Comparison of ENCODE assay signal across 11 cellular contexts in genomic region chr15:40091861-40092415, GRCh38. TPM values are rescaled to one million over a fixed set of nuclear protein-coding genes. Genes with fewer than 3 reads are reported as not detected.
A peak's percentile ranks its signal among the peaks of the same experiment; 100 is the strongest.
DNase-seq lines count a peak whose midpoint lies in the region; ATAC-seq and TF ChIP-seq lines count a peak whose summit lies in the region.
"Had no signal": no experiment of that assay in that cellular context is flagged by ENCODE, and none has a peak within 500 bp of the region (broad histone marks: within the 10 kb centered on the region; RNA-seq: fewer than 3 reads in every experiment).

No MANE protein-coding gene starts in this region.

- H3F3A ChIP-seq in SK-N-SH (replicated peaks; ENCODE audit: insufficient read depth), result no peaks in the 10 kb centered on the region

- H4K20me1 ChIP-seq in SK-N-SH (ENCODE audit: insufficient read depth), result no peaks in the 10 kb centered on the region

- H3K27ac ChIP-seq in SK-N-SH (ENCODE audit: low read depth in 2 of 2, low read length in 1 of 2) (peak overlapping the region; percentile 13 to 76; a peak in 3 of 4 replicates), left ventricle myocardium inferior (replicated peaks) (peak overlapping the region; percentile 86), psoas muscle (peak overlapping the region; percentile 77)

- ATAC-seq in psoas muscle, result no peak
- no peak for ATAC-seq in GM19452 (IDR thresholded peaks at IDR 0.05; ENCODE audit: unreplicated experiment)
- no peak for ATAC-seq in GM19324 (IDR thresholded peaks at IDR 0.05; ENCODE audit: low FRiP score, unreplicated experiment)
- ATAC-seq: activated CD8-positive, alpha-beta memory T cell treated with anti-CD3 and anti-CD28 coated beads, Interleukin-2, amount 10 ng/mL, durations not matched to agents 7 days and 5 days; natural killer cell treated with Interleukin-12 subunit alpha and Interleukin-12 subunit beta and Interleukin-15 and Interleukin-18, amount 100 ng/mL, for 72 hours had no signal

- TF ChIP-seq RAD21 in SK-N-SH (IDR thresholded peaks at IDR 0.05; ENCODE audit: low read length), result no peak

- CTCF ChIA-PET in SK-N-SH (lab: Yijun Ruan, JAX), result interaction anchor here (1.9 to 14.1 kb wide), 2 partner anchors 12 to 17 kb away, joined by 6 to 137 read pairs; partner anchors contain the start of gene BMF

- H3K9me3 ChIP-seq in SK-N-SH (no peaks in the 10 kb centered on the region), left ventricle myocardium inferior (replicated peaks) (no peaks in the 10 kb centered on the region), psoas muscle (no peaks in the 10 kb centered on the region)
- H3K9me3 ChIP-seq: breast epithelium had no signal

- no peaks in the 10 kb centered on the region for H3K9me3 Mint-ChIP-seq in HFFc6
- H3K9me3 Mint-ChIP-seq: natural killer cell treated with Interleukin-12 subunit alpha and Interleukin-12 subunit beta and Interleukin-15 and Interleukin-18, amount 100 ng/mL, for 72 hours had no signal

- H3K27ac Mint-ChIP-seq in HFFc6, result peak overlapping the region; percentile 67; the same call in 1 of the 2 replicates
- H3K27ac Mint-ChIP-seq: activated CD8-positive, alpha-beta memory T cell treated with anti-CD3 and anti-CD28 coated beads, Interleukin-2, amount 10 ng/mL, durations not matched to agents 7 days and 5 days; natural killer cell treated with Interleukin-12 subunit alpha and Interleukin-12 subunit beta and Interleukin-15 and Interleukin-18, amount 100 ng/mL, for 72 hours had no signal

- no peaks in the 10 kb centered on the region for H3K27me3 Mint-ChIP-seq in HFFc6 (ENCODE audit: insufficient read depth)
- H3K27me3 Mint-ChIP-seq: activated CD8-positive, alpha-beta memory T cell treated with anti-CD3 and anti-CD28 coated beads, Interleukin-2, amount 10 ng/mL, durations not matched to agents 7 days and 5 days; natural killer cell treated with Interleukin-12 subunit alpha and Interleukin-12 subunit beta and Interleukin-15 and Interleukin-18, amount 100 ng/mL, for 72 hours had no signal

- no peak overlapping the region for H3K4me3 ChIP-seq in SK-N-SH (ENCODE audit: low read depth in 2 of 2, low read length in 1 of 2)
- peak overlapping the region; percentile 33 for H3K4me3 ChIP-seq in left ventricle myocardium inferior
- H3K4me3 ChIP-seq in psoas muscle, result no peak overlapping the region

- H3K27me3 ChIP-seq in SK-N-SH (ENCODE audit: insufficient read depth) (no peaks in the 10 kb centered on the region), left ventricle myocardium inferior (ENCODE audit: low read depth) (no peaks in the 10 kb centered on the region), psoas muscle (ENCODE audit: insufficient read depth in 3 of 3, low read length in 2 of 3) (no peaks in the 10 kb centered on the region)
- H3K27me3 ChIP-seq: breast epithelium had no signal

- 39% methylated on average over 7 of the region's 7 CpGs for WGBS in SK-N-SH (ENCODE audit: low lambda C conversion rate)
- 27 to 40% (median 31%) methylated on average over 7 of the region's 7 CpGs for WGBS in psoas muscle, 3 donors

- peak overlapping the region; percentile 45; the same call in 1 of the 2 replicates for H3K4me3 Mint-ChIP-seq in HFFc6
- H3K4me3 Mint-ChIP-seq: activated CD8-positive, alpha-beta memory T cell treated with anti-CD3 and anti-CD28 coated beads, Interleukin-2, amount 10 ng/mL, durations not matched to agents 7 days and 5 days; natural killer cell treated with Interleukin-12 subunit alpha and Interleukin-12 subunit beta and Interleukin-15 and Interleukin-18, amount 100 ng/mL, for 72 hours had no signal

- intact Hi-C loops in left ventricle myocardium inferior (cut with micrococcal nuclease), result no loop called here
- intact Hi-C loops in psoas muscle (cut with DNase I), result no loop called here

- POLR2A ChIA-PET in SK-N-SH (lab: Yijun Ruan, JAX), result no interaction called here

- peak overlapping the region; percentile 43; the same call in 1 of the 2 replicates for H3K4me2 ChIP-seq in SK-N-SH

- DNase-seq in HFFc6 (no peak), SK-N-SH (no peak), left ventricle myocardium inferior (no peak), psoas muscle (no peak), OCI-M2 (lab: John Stamatoyannopoulos, UW; ENCODE audit: unreplicated experiment) (no peak), midbrain (lab: John Stamatoyannopoulos, UW) (no peak)
- DNase-seq: activated CD8-positive, alpha-beta memory T cell treated with anti-CD3 and anti-CD28 coated beads, Interleukin-2, amount 10 ng/mL, durations not matched to agents 7 days and 5 days had no signal

- H3K36me3 ChIP-seq in SK-N-SH (replicated peaks in 1 of 2; ENCODE audit: control insufficient read depth in 1 of 2, insufficient read depth in 2 of 2, low read length in 1 of 2) (no peaks in the 10 kb centered on the region), left ventricle myocardium inferior (peaks cover 6% of the 10 kb centered on the region), psoas muscle (ENCODE audit: insufficient read depth in 1 of 2, low read depth in 1 of 2) (peaks cover 0 to 19% of the 10 kb centered on the region in 2 donors)
- H3K36me3 ChIP-seq: breast epithelium had no signal

- H3K4me1 Mint-ChIP-seq in HFFc6 (ENCODE audit: low read depth), result peaks cover 54% of the 10 kb centered on the region

- H2AFZ ChIP-seq in SK-N-SH (ENCODE audit: low read depth), result no peak overlapping the region

- no peak; a peak in 1 of 4 replicates for TF ChIP-seq EP300 in SK-N-SH (IDR thresholded peaks at IDR 0.05; ENCODE audit: borderline replicate concordance in 1 of 2, low read depth in 1 of 2, low read length in 1 of 2)

- no peak overlapping the region for H3K9ac ChIP-seq in SK-N-SH

- no peaks in the 10 kb centered on the region for H3K9me2 ChIP-seq in SK-N-SH

- peaks cover 35 to 79% of the 10 kb centered on the region in 2 experiments for H3K4me1 ChIP-seq in SK-N-SH (ENCODE audit: control insufficient read depth in 1 of 2, insufficient read depth in 2 of 2, low read depth in 1 of 2, low read length in 1 of 2)
- H3K4me1 ChIP-seq in left ventricle myocardium inferior, result peaks cover 84% of the 10 kb centered on the region
- peaks cover 92% of the 10 kb centered on the region for H3K4me1 ChIP-seq in psoas muscle

- no peaks in the 10 kb centered on the region for H3K36me3 Mint-ChIP-seq in HFFc6 (ENCODE audit: low read depth)
- H3K36me3 Mint-ChIP-seq: activated CD8-positive, alpha-beta memory T cell treated with anti-CD3 and anti-CD28 coated beads, Interleukin-2, amount 10 ng/mL, durations not matched to agents 7 days and 5 days; natural killer cell treated with Interleukin-12 subunit alpha and Interleukin-12 subunit beta and Interleukin-15 and Interleukin-18, amount 100 ng/mL, for 72 hours had no signal

- no peaks in the 10 kb centered on the region for H3K79me2 ChIP-seq in SK-N-SH (ENCODE audit: insufficient read depth)

- TF ChIP-seq CTCF in HFFc6 (IDR thresholded peaks at IDR 0.05) (no peak), SK-N-SH (IDR thresholded peaks at IDR 0.05) (no peak), left ventricle myocardium inferior (IDR thresholded peaks at IDR 0.05; ENCODE audit: borderline replicate concordance) (no peak), psoas muscle (IDR thresholded peaks at IDR 0.05) (no peak)

TF ChIP-seq in SK-N-SH, 30 proteins besides CTCF, POLR2A, EP300 and RAD21 (continues in another document):
- TF ChIP-seq TCF12 (IDR thresholded peaks at IDR 0.05) (no peak), RXRA (IDR thresholded peaks at IDR 0.05; ENCODE audit: borderline replicate concordance, low read depth) (no peak), SMC3 (IDR thresholded peaks at IDR 0.05; ENCODE audit: low read depth, low read length) (no peak), EZH2phosphoT487 (IDR thresholded peaks at IDR 0.05; ENCODE audit: borderline replicate concordance, low read depth) (no peak), RCOR1 (IDR thresholded peaks at IDR 0.05; ENCODE audit: low read length) (no peak), FOSL2 (IDR thresholded peaks at IDR 0.05; ENCODE audit: borderline replicate concordance, low read depth) (no peak), USF1 (IDR thresholded peaks at IDR 0.05; ENCODE audit: borderline replicate concordance, low read depth) (no peak), IRF3 (IDR thresholded peaks at IDR 0.05; ENCODE audit: low read depth, low read length) (no peak), GABPA (IDR thresholded peaks at IDR 0.05; ENCODE audit: low read depth) (no peak), POLR2AphosphoS5 (IDR thresholded peaks at IDR 0.05; ENCODE audit: low read depth, low read length) (no peak), TAF1 (IDR thresholded peaks at IDR 0.05; ENCODE audit: borderline replicate concordance, low read depth, low read length) (no peak), MEF2A (IDR thresholded peaks at IDR 0.05; ENCODE audit: borderline replicate concordance, low read depth) (no peak)

RNA-seq across cellular contexts. Expression of gene BMF, which starts 16.7 kb away (rescaled TPM):
- total RNA-seq in HFFc6 (2021; fragmentation: NEBNext Ultra II Directional; extraction: Animal tissue kit (Norgen Biotek cat#: 25700)), result 1 to 10 TPM in 2 of 6 experiments, under 1 TPM in 4; 0.57 to 1.2 (median 0.81) TPM
- 0.72 and 1.0 TPM in 2 replicates for polyA plus RNA-seq in SK-N-SH (2012; rRNA removed)
- polyA plus RNA-seq in SK-N-SH (2012; cell fraction: cytosol; rRNA removed), result 0.58 and 0.64 TPM in 2 replicates
- 2.2 and 2.5 TPM in 2 replicates for polyA plus RNA-seq in SK-N-SH (2012; cell fraction: nucleus; rRNA removed)
- 3.1 TPM for total RNA-seq in left ventricle myocardium inferior
- 1 to 10 TPM; 1.5 to 5.9 (median 3.7) TPM for total RNA-seq in psoas muscle
- polyA plus RNA-seq in psoas muscle, result 1 to 10 TPM in 2 of 3 donors, under 1 TPM in 1; 0.65 to 7.2 (median 3.4) TPM

RNA-seq across cellular contexts. Expression of gene SRP14, which starts 53.0 kb away (rescaled TPM):
- 100 to 1,000 TPM; 177 to 227 (median 212) TPM for total RNA-seq in HFFc6 (2021; fragmentation: NEBNext Ultra II Directional; extraction: Animal tissue kit (Norgen Biotek cat#: 25700))
- 489 and 501 TPM in 2 replicates for polyA plus RNA-seq in SK-N-SH (2012; rRNA removed)
- 524 and 758 TPM in 2 replicates for polyA plus RNA-seq in SK-N-SH (2012; cell fraction: cytosol; rRNA removed)
- 94.9 and 167 TPM in 2 replicates for polyA plus RNA-seq in SK-N-SH (2012; cell fraction: nucleus; rRNA removed)
- 240 TPM for total RNA-seq in left ventricle myocardium inferior
- 100 to 1,000 TPM; 134 to 170 (median 153) TPM for total RNA-seq in psoas muscle
- polyA plus RNA-seq in psoas muscle, result 100 to 1,000 TPM; 279 to 288 (median 280) TPM
